ENCODE assay signal across 21 cellular contexts in the genomic region with DNA sequence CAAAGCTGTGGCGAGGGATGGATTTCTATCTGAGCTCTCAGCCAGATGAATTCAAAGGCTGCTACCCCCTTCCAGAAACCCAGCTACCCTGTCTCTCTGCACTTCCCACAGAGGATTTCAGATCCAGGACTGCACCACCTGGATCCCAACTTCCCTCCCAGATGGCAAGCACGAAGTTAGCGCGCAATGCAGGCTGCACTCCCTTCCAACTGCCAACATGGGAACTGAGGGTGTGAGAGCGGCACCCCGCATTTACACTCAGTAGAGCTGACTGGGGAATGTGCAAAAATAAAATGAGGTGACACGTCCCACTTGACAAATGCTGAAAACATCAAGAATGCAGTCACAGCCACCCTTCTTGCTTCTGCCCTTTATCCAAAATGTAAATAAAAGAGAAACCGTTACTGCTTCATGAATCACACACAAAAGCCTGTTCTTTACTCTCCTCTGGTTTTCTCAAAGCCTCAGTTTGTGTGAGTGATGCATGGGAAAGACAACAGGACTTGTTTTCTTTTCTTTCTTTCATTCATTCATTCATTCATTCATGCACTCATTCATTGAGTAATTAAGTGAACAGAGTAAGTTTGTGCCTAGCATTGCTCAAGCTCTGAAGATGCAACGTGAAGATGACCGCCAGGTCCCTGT.
A peak's percentile ranks its signal among the peaks of the same experiment; 100 is the strongest.
DNase-seq lines count a peak whose midpoint lies in the region; ATAC-seq and TF ChIP-seq lines count a peak whose summit lies in the region.
"Had no signal": no experiment of that assay in that cellular context is flagged by ENCODE, and none has a peak within 500 bp of the region (broad histone marks: within the 10 kb centered on the region; RNA-seq: fewer than 3 reads in every experiment).

No MANE protein-coding gene starts in this region.

- H2BK20ac ChIP-seq in IMR-90 (ENCODE audit: low read depth, low read length) = no peak overlapping the region

- peak overlapping the region; percentile 24 for H2AFZ ChIP-seq in IMR-90 (replicated peaks; ENCODE audit: low read length, poor library complexity)
- H2AFZ ChIP-seq: hepatocyte had no signal

- intact Hi-C loops in IMR-90 (cut with micrococcal nuclease) = loop anchor here (5.0 kb wide), 1 partner anchor 82 kb away; no protein-coding TSS in a partner anchor

- H3K9ac ChIP-seq in IMR-90 (ENCODE audit: low read depth, low read length) = no peak overlapping the region

- peak; percentile 70 for ATAC-seq in IMR-90 (ENCODE audit: low read depth)
- ATAC-seq in stimulated activated memory B cell treated with anti-CD40 and anti-IgM and Interleukin-4, amounts not matched to agents 10 μg/mL and 1 μg/mL and 100 μg/mL, for 72 hours = no peak
- ATAC-seq: pancreas had no signal

- no peaks in the 10 kb centered on the region for H3K9me3 Mint-ChIP-seq in stimulated activated memory B cell treated with anti-CD40 and anti-IgM and Interleukin-4, amounts not matched to agents 10 μg/mL and 1 μg/mL and 100 μg/mL, for 72 hours
- H3K9me3 Mint-ChIP-seq: activated T-cell treated with anti-CD3 and anti-CD28 coated beads, Interleukin-2, amount 50 U/mL, for 24 hours had no signal

- peaks cover 11% of the 10 kb centered on the region for H3K4me1 ChIP-seq in IMR-90 (ENCODE audit: control insufficient read depth, insufficient read depth, low read length)
- H3K4me1 ChIP-seq in effector memory CD4-positive, alpha-beta T cell (ENCODE audit: control insufficient read depth, insufficient read depth, low read length, poor library complexity, severe bottlenecking) = peaks cover 19% of the 10 kb centered on the region
- H3K4me1 ChIP-seq: pancreas had no signal

- peak overlapping the region; percentile 90 for H3K27ac Mint-ChIP-seq in stimulated activated memory B cell treated with anti-CD40 and anti-IgM and Interleukin-4, amounts not matched to agents 10 μg/mL and 1 μg/mL and 100 μg/mL, for 72 hours
- H3K27ac Mint-ChIP-seq: activated T-cell treated with anti-CD3 and anti-CD28 coated beads, Interleukin-2, amount 50 U/mL, for 24 hours had no signal

- no peak overlapping the region for H3K14ac ChIP-seq in IMR-90 (replicated peaks; ENCODE audit: low read depth, low read length)

- POLR2A ChIA-PET in IMR-90 (lab: Charles Lee; ENCODE audit: unreplicated experiment) = no interaction called here

- no peaks in the 10 kb centered on the region for H3K9me3 ChIP-seq in IMR-90 (ENCODE audit: control insufficient read depth, insufficient read depth, low read length)
- H3K9me3 ChIP-seq in effector memory CD4-positive, alpha-beta T cell (ENCODE audit: control insufficient read depth, low read length) = no peaks in the 10 kb centered on the region
- H3K9me3 ChIP-seq: pancreas had no signal

- dilution Hi-C loops in IMR-90 (cut with HindIII; ENCODE audit: low sequenced_read_pairs, unreplicated experiment) = no loop called here

- H2BK120ac ChIP-seq in IMR-90 (ENCODE audit: low read depth, low read length) = no peak overlapping the region

- no peaks in the 10 kb centered on the region for H3K27me3 Mint-ChIP-seq in stimulated activated memory B cell treated with anti-CD40 and anti-IgM and Interleukin-4, amounts not matched to agents 10 μg/mL and 1 μg/mL and 100 μg/mL, for 72 hours
- H3K27me3 Mint-ChIP-seq: activated T-cell treated with anti-CD3 and anti-CD28 coated beads, Interleukin-2, amount 50 U/mL, for 24 hours had no signal

- CTCF ChIA-PET in IMR-90 (lab: Yijun Ruan, JAX) = no interaction called here

- no peak overlapping the region for H4K5ac ChIP-seq in IMR-90 (ENCODE audit: low read depth, low read length)

- no peaks in the 10 kb centered on the region for H4K20me1 ChIP-seq in IMR-90 (ENCODE audit: insufficient read depth, low read length)

- no peak overlapping the region for H4K91ac ChIP-seq in IMR-90 (ENCODE audit: insufficient read depth, low read depth, low read length)

- H2BK15ac ChIP-seq in IMR-90 (ENCODE audit: low read depth, low read length) = no peak overlapping the region

- H3K4me2 ChIP-seq in IMR-90 (ENCODE audit: low read depth, low read length) = no peak overlapping the region
- H3K4me2 ChIP-seq: hepatocyte had no signal

- H3K79me1 ChIP-seq in IMR-90 (ENCODE audit: low read depth in 1 of 2, low read length in 2 of 2) = no peaks in the 10 kb centered on the region; a peak in 1 of 4 replicates

- no peaks in the 10 kb centered on the region for H3K36me3 ChIP-seq in IMR-90 (ENCODE audit: control insufficient read depth, insufficient read depth, low read length)
- no peaks in the 10 kb centered on the region for H3K36me3 ChIP-seq in effector memory CD4-positive, alpha-beta T cell (ENCODE audit: control insufficient read depth, insufficient read depth, low read length)
- H3K36me3 ChIP-seq: pancreas had no signal

- TF ChIP-seq CTCF in IMR-90 (conservative IDR thresholded peaks at IDR 0.05; ENCODE audit: low read depth, low read length) = no peak
- TF ChIP-seq CTCF in GM20000 (IDR thresholded peaks at IDR 0.05; ENCODE audit: extremely low read depth, missing control alignments) = no peak

- peaks cover 25% of the 10 kb centered on the region for H3K36me3 Mint-ChIP-seq in stimulated activated memory B cell treated with anti-CD40 and anti-IgM and Interleukin-4, amounts not matched to agents 10 μg/mL and 1 μg/mL and 100 μg/mL, for 72 hours

- peaks cover 5% of the 10 kb centered on the region; the same call in 1 of the 2 replicates for H3K9me1 ChIP-seq in IMR-90 (ENCODE audit: insufficient read depth, low read length)

- no peak overlapping the region for H3K4ac ChIP-seq in IMR-90 (ENCODE audit: low read depth, low read length)

- no peak overlapping the region for H3K27ac ChIP-seq in IMR-90 (ENCODE audit: insufficient read depth, low read length)
- no peak overlapping the region for H3K27ac ChIP-seq in effector memory CD4-positive, alpha-beta T cell (ENCODE audit: insufficient read depth, low read length, poor library complexity, severe bottlenecking)
- H3K27ac ChIP-seq: hepatocyte, pancreas had no signal

- in situ Hi-C loops in IMR-90 (cut with MboI; ENCODE audit: low sequenced_read_pairs) = no loop called here

- no peak overlapping the region for H3K23ac ChIP-seq in IMR-90 (ENCODE audit: low read depth, low read length)

- no peak for TF ChIP-seq RAD21 in IMR-90 (IDR thresholded peaks at IDR 0.05; ENCODE audit: low read length)

- TF ChIP-seq POLR2A in IMR-90 (IDR thresholded peaks at IDR 0.05; ENCODE audit: low read depth, low read length) = no peak

- H2AK5ac ChIP-seq in IMR-90 (ENCODE audit: low read depth, low read length) = no peak overlapping the region

- DNase-seq in IMR-90 = peak; percentile 31
- peak; percentile 43 for DNase-seq in astrocyte of the hippocampus (ENCODE audit: low read depth, low spot score)
- peak; percentile 66 for DNase-seq in inferior parietal cortex (ENCODE audit: extremely low spot score)
- DNase-seq in ecto neural progenitor cell (ENCODE audit: low spot score) = no peak
- DNase-seq in effector memory CD4-positive, alpha-beta T cell = no peak
- no peak for DNase-seq in SIG-M5 treated with dmso at 0.1 percent for 504 hours (lab: John Stamatoyannopoulos, UW; ENCODE audit: unreplicated experiment)
- no peak for DNase-seq in GM20000 (ENCODE audit: low spot score)
- DNase-seq: activated CD4-positive, CD25-positive, alpha-beta regulatory T cell; activated naive CD4-positive, alpha-beta T cell treated with anti-CD3 and anti-CD28 coated beads, Interleukin-2, amount 50 U/mL, for 16 hours; activated T-cell treated with anti-CD3 and anti-CD28 coated beads, Interleukin-2, amount 50 U/mL, for 24 hours; islet precursor cell; NCI-H1417 treated with DMSO at 0.1 percent for 48 hours; NCI-H2107; pancreas; RPMI8226; stimulated activated naive CD4-positive, alpha-beta T cell; T-helper 9 cell; trophoblast cell had no signal

- H3K4me3 Mint-ChIP-seq in stimulated activated memory B cell treated with anti-CD40 and anti-IgM and Interleukin-4, amounts not matched to agents 10 μg/mL and 1 μg/mL and 100 μg/mL, for 72 hours = no peak overlapping the region
- H3K4me3 Mint-ChIP-seq: activated T-cell treated with anti-CD3 and anti-CD28 coated beads, Interleukin-2, amount 50 U/mL, for 24 hours had no signal

- peaks cover 3% of the 10 kb centered on the region; the same call in 1 of the 2 replicates for H3K27me3 ChIP-seq in IMR-90 (ENCODE audit: control insufficient read depth, insufficient read depth, low read length)
- no peaks in the 10 kb centered on the region for H3K27me3 ChIP-seq in effector memory CD4-positive, alpha-beta T cell (replicated peaks; ENCODE audit: control insufficient read depth, insufficient read depth, low read length, poor library complexity, severe bottlenecking)
- H3K27me3 ChIP-seq: hepatocyte, pancreas had no signal

- no peak overlapping the region for H4K8ac ChIP-seq in IMR-90 (ENCODE audit: low read depth in 2 of 2, low read length in 2 of 2)

- H3K56ac ChIP-seq in IMR-90 (ENCODE audit: extremely low read depth, insufficient read depth, low read length) = no peak overlapping the region

- H2AK9ac ChIP-seq in IMR-90 (replicated peaks; ENCODE audit: low read depth, low read length, poor library complexity) = no peak overlapping the region

- no peak overlapping the region for H3K4me3 ChIP-seq in IMR-90 (ENCODE audit: insufficient read depth, low read depth, low read length)
- H3K4me3 ChIP-seq in effector memory CD4-positive, alpha-beta T cell (ENCODE audit: insufficient read depth, low read depth, low read length, poor library complexity, severe bottlenecking) = no peak overlapping the region
- H3K4me3 ChIP-seq: hepatocyte, lung, pancreas had no signal

- no TSS peak for BruUV-seq in IMR-90 (replicated peaks; lab: Mats Ljungman, UMichigan)

- no peak overlapping the region for H2BK5ac ChIP-seq in IMR-90 (ENCODE audit: low read depth, low read length, poor library complexity, severe bottlenecking)

- H3K4me1 Mint-ChIP-seq in stimulated activated memory B cell treated with anti-CD40 and anti-IgM and Interleukin-4, amounts not matched to agents 10 μg/mL and 1 μg/mL and 100 μg/mL, for 72 hours = peaks cover 95% of the 10 kb centered on the region

- 100% methylated on average over 1 of the region's 10 CpGs; no CpG with 5 or more reads in 1 of the 2 experiments for WGBS in IMR-90 (ENCODE audit: extremely low coverage in 2 of 2, insufficient read length in 1 of 2), 2 experiments

- H3K18ac ChIP-seq in IMR-90 (ENCODE audit: low read depth, low read length) = no peak overlapping the region

TF ChIP-seq in IMR-90, 13 proteins besides CTCF, POLR2A, EP300 and RAD21 (continues in another document):
- no peak for TF ChIP-seq MAFK (IDR thresholded peaks at IDR 0.05; ENCODE audit: low read depth, low read length)
- no peak for TF ChIP-seq CHD1 (IDR thresholded peaks at IDR 0.05; ENCODE audit: low read depth, low read length)
- no peak for TF ChIP-seq SMC3 (IDR thresholded peaks at IDR 0.05; ENCODE audit: low read depth, low read length)
- no peak for TF ChIP-seq RFX5 (IDR thresholded peaks at IDR 0.05; ENCODE audit: low read depth, low read length)
- TF ChIP-seq BHLHE40 (IDR thresholded peaks at IDR 0.05; ENCODE audit: low read depth, low read length) = 0 out of 2 replicates have a peak, but pooled peaks have one; percentile 8

Comparison
In these comparisons a context has a peak if more than half of its experiments do, and no peak if none do; other contexts are left out.
1. DNase-seq: peak in IMR-90 (single experiment), astrocyte of the hippocampus (single experiment) and inferior parietal cortex (single experiment); none in ecto neural progenitor cell (single experiment), effector memory CD4-positive, alpha-beta T cell (0 of 3), SIG-M5 treated with dmso at 0.1 percent for 504 hours (single experiment) and GM20000 (single experiment).